Comparison of ENCODE assay signal across 1 cellular context in genomic region chr5:78905084-78905938, GRCh38.
TF ChIP-seq lines count a peak whose summit lies in the region.

No MANE protein-coding gene starts in this region.

TF ChIP-seq in GM23338, 12 proteins besides CTCF, POLR2A, EP300 and RAD21 (continued from another document):
- TF ChIP-seq ZNF462 (CRISPR knock-in tag; IDR thresholded peaks at IDR 0.05) (no peak), ZNF114 (CRISPR knock-in tag; IDR thresholded peaks at IDR 0.05) (no peak), NANOG (IDR thresholded peaks at IDR 0.05; ENCODE audit: borderline replicate concordance) (no peak), EZH2 (IDR thresholded peaks at IDR 0.05; ENCODE audit: low read depth, unreplicated experiment) (no peak), EZH2phosphoT487 (IDR thresholded peaks at IDR 0.05; ENCODE audit: unreplicated experiment) (no peak), ETS1 (IDR thresholded peaks at IDR 0.05) (no peak), POLR2AphosphoS5 (IDR thresholded peaks at IDR 0.05; ENCODE audit: low read depth) (no peak), JUNB (IDR thresholded peaks at IDR 0.05; ENCODE audit: unreplicated experiment) (no peak), CREB1 (CRISPR knock-in tag; IDR thresholded peaks at IDR 0.05; ENCODE audit: low read depth) (no peak)
TF ChIP-seq in GM23338: peak in this region for 0.
